ENCODE assay signal across 14 cellular contexts in the genomic region with DNA sequence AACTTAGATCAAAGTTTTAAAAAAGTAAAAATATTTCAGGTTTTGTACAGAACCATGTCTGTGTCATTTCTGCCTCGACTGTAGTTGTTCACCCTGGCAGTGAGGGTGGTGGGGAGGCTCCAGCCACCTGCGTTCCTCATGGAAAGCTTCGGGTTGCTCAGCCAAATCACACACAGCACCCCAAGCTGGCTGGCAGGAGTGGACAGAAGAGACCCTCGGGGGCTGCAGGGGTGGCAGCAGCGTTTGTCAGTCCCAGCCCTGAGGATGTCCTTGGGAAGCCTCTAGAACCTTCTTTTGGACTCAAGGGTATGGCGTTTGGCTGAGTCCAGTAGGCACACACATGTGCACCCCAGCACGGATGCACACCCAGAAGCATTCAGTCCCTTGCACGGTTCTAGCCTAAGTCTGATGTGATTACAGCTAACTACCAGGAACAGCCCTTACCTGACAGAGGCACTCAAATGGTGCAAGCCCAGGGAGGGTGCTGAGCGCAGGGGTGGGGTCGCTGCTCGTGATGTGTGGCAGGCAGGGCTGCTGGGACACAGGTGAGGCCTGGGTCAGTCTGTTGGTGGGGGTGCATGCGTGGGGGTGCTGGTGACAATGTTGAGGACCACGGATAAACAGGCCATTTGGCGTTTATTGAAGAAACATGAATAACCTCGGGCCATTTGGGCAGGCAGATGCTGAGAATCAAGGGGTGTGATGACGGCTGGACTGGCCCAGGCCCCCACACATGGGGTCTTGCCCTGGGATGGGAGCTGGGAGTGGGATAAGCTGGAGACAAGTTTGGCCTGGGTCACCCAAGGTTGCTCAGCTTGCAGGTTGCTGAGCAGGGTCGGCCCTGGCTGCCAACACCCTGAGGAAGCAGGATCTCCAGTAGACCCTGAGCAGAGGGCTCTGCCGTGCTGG.
DNase-seq lines count a peak whose midpoint lies in the region; ATAC-seq and TF ChIP-seq lines count a peak whose summit lies in the region.
"Had no signal": no experiment of that assay in that cellular context is flagged by ENCODE, and none has a peak within 500 bp of the region (broad histone marks: within the 10 kb centered on the region; RNA-seq: fewer than 3 reads in every experiment).

No MANE protein-coding gene starts in this region.

- H2BK5ac ChIP-seq in trophoblast cell (ENCODE audit: low read depth, low read length, poor library complexity): no peak overlapping the region

- H2BK120ac ChIP-seq in trophoblast cell (ENCODE audit: insufficient read depth, low read length, poor library complexity): no peak overlapping the region

- H3K36me3 ChIP-seq in colonic mucosa (no peaks in the 10 kb centered on the region), uterus (no peaks in the 10 kb centered on the region), trophoblast cell (ENCODE audit: control insufficient read depth in 1 of 2, insufficient read depth in 2 of 2, low read length in 2 of 2) (peaks cover 30 to 32% of the 10 kb centered on the region in 2 experiments)

- H3K4me2 ChIP-seq in trophoblast cell (ENCODE audit: low read length): no peak overlapping the region
- H3K4me2 ChIP-seq: hepatocyte had no signal

- DNase-seq in cardiac septum (ENCODE audit: low spot score) (peak; percentile 69), left cardiac atrium (no peak), colonic mucosa (peak; percentile 12), mesenteric fat pad (ENCODE audit: low spot score) (peak; percentile 82), uterus (peak; percentile 7 to 9), trophoblast cell (no peak), retina (no peak)
- DNase-seq: activated naive CD8-positive, alpha-beta T cell treated with anti-CD3 and anti-CD28 coated beads, Interleukin-2, amount 50 U/mL, for 24 hours; DMS 273 treated with DMSO at 0.1 percent for 48 hours; esophagus squamous epithelium; NCI-H345 had no signal

- no peak overlapping the region for H3K18ac ChIP-seq in trophoblast cell (ENCODE audit: low read length)

- H2BK12ac ChIP-seq in trophoblast cell (ENCODE audit: low read length): no peak overlapping the region

- H3K4me3 ChIP-seq in colonic mucosa: no peak overlapping the region
- no peak overlapping the region for H3K4me3 ChIP-seq in uterus
- no peak overlapping the region for H3K4me3 ChIP-seq in trophoblast cell (ENCODE audit: low read depth, low read length)
- H3K4me3 ChIP-seq: esophagus squamous epithelium, hepatocyte had no signal

- no peak overlapping the region for H4K91ac ChIP-seq in trophoblast cell (ENCODE audit: low read depth, low read length)

- H3K79me1 ChIP-seq in trophoblast cell (ENCODE audit: low read length): no peaks in the 10 kb centered on the region

- no peaks in the 10 kb centered on the region for H3K9me3 ChIP-seq in colonic mucosa
- H3K9me3 ChIP-seq in uterus: no peaks in the 10 kb centered on the region
- peaks cover 9% of the 10 kb centered on the region for H3K9me3 ChIP-seq in trophoblast cell (ENCODE audit: insufficient read depth, low read depth, low read length)
- H3K9me3 ChIP-seq: esophagus squamous epithelium had no signal

- no peak overlapping the region for H2AK5ac ChIP-seq in trophoblast cell (ENCODE audit: low read length)

- no peak for ATAC-seq in left cardiac atrium
- no peak for ATAC-seq in HG03521 (IDR thresholded peaks at IDR 0.05; ENCODE audit: unreplicated experiment)
- ATAC-seq: activated naive CD8-positive, alpha-beta T cell treated with anti-CD3 and anti-CD28 coated beads, Interleukin-2, amount 50 U/mL, for 24 hours; T-cell had no signal

- no peak overlapping the region for H2AFZ ChIP-seq in trophoblast cell (ENCODE audit: insufficient read depth, low read length, poor library complexity)
- H2AFZ ChIP-seq: hepatocyte had no signal

- H3K27ac ChIP-seq in colonic mucosa: no peak overlapping the region
- H3K27ac ChIP-seq in uterus: no peak overlapping the region
- H3K27ac ChIP-seq in trophoblast cell (ENCODE audit: low read depth, low read length): no peak overlapping the region
- H3K27ac ChIP-seq: esophagus squamous epithelium, hepatocyte had no signal

- no peak for TF ChIP-seq POLR2A in uterus (IDR thresholded peaks at IDR 0.05)

- TF ChIP-seq CTCF in colonic mucosa (IDR thresholded peaks at IDR 0.05) (no peak), uterus (IDR thresholded peaks at IDR 0.05) (no peak)

- H3K23ac ChIP-seq in trophoblast cell (ENCODE audit: low read length): no peak overlapping the region

- no peak overlapping the region for H4K8ac ChIP-seq in trophoblast cell (ENCODE audit: low read depth, low read length)

- H3K4me1 ChIP-seq in colonic mucosa (no peaks in the 10 kb centered on the region), uterus (no peaks in the 10 kb centered on the region), trophoblast cell (ENCODE audit: control insufficient read depth in 1 of 2, insufficient read depth in 2 of 2, low read length in 2 of 2) (peaks cover 0 to 2% of the 10 kb centered on the region in 2 experiments)
- H3K4me1 ChIP-seq: esophagus squamous epithelium had no signal

- H3K9ac ChIP-seq in colonic mucosa (ENCODE audit: low read depth in 2 of 2, low read length in 2 of 2): no peak overlapping the region
- no peak overlapping the region for H3K9ac ChIP-seq in trophoblast cell (ENCODE audit: low read length)

- H4K12ac ChIP-seq in trophoblast cell (ENCODE audit: low read depth, low read length): no peak overlapping the region

- H3K27me3 ChIP-seq in colonic mucosa (no peaks in the 10 kb centered on the region), uterus (no peaks in the 10 kb centered on the region), trophoblast cell (ENCODE audit: insufficient read depth, low read length) (no peaks in the 10 kb centered on the region)
- H3K27me3 ChIP-seq: hepatocyte had no signal

- no peak overlapping the region for H3K14ac ChIP-seq in trophoblast cell (ENCODE audit: low read length)

- no peaks in the 10 kb centered on the region for H3K79me2 ChIP-seq in trophoblast cell (ENCODE audit: control insufficient read depth, insufficient read depth, low read length, poor library complexity)
- H3K79me2 ChIP-seq: hepatocyte had no signal

- intact Hi-C loops in cardiac septum (cut with DNase I): loop anchor here (5.0 kb wide), 2 partner anchors 323 to 533 kb away; no protein-coding TSS in a partner anchor
- intact Hi-C loops in left cardiac atrium (cut with DNase I): no loop called here
- intact Hi-C loops in colonic mucosa (cut with DNase I): loop anchor here (10.0 kb wide), 1 partner anchor 535 kb away; no protein-coding TSS in a partner anchor
- intact Hi-C loops in uterus (cut with DNase I; ENCODE audit: low total_unique reads): loop anchor here (10.0 kb wide), 1 partner anchor 285 kb away; no protein-coding TSS in a partner anchor

- no peak overlapping the region for H3K4ac ChIP-seq in trophoblast cell (ENCODE audit: low read depth, low read length)

- WGBS in trophoblast cell (ENCODE audit: extremely low coverage, insufficient coverage, insufficient read length): no CpG with 5 or more reads among the region's 18 CpGs

Comparison
In these comparisons a context has a peak if more than half of its experiments do, and no peak if none do; other contexts are left out.
1. DNase-seq: peak in cardiac septum (single experiment), colonic mucosa (single experiment), mesenteric fat pad (single experiment) and uterus (2 of 2); none in left cardiac atrium (single experiment), trophoblast cell (0 of 2) and retina (single experiment).
2. intact Hi-C loops: an anchor here in cardiac septum (5.0 kb wide), colonic mucosa (10.0 kb wide) and uterus (10.0 kb wide); none called in left cardiac atrium.